In the genomic region with DNA sequence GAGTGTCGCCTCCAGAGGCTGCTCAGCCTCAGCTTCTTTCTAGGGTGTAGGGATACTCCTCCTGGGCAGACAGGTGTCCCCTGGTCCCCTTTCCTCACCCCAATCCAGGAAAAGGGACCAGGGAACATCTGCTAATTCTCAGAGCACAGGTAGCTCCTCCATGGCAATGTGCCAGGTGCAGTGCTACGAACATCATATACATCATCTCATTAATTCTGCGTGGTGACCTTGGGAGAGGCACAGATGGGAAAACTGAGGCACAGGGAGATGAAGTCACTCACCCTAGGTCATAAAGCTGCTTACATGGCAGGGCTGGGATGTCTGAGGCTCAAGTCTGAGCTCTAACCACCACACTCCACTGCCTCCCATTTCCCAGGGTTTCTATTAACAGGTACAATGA, we compare ENCODE assay signal across 8 cellular contexts. TPM values are rescaled to one million over a fixed set of nuclear protein-coding genes. Genes with fewer than 3 reads are reported as not detected.
DNase-seq lines count a peak whose midpoint lies in the region; ATAC-seq and TF ChIP-seq lines count a peak whose summit lies in the region.

No MANE protein-coding gene starts in this region.

- H3K27ac ChIP-seq in GM23338 (ENCODE audit: low read depth) (no peak overlapping the region; the same call in 1 of the 2 replicates), VCaP (peak overlapping the region; percentile 81), iPS-20b (ENCODE audit: low read length) (no peak overlapping the region)

- H3F3A ChIP-seq in GM23338 (replicated peaks; ENCODE audit: low read depth) = peaks cover 18% of the 10 kb centered on the region; the same call in 1 of the 2 replicates

- no peak overlapping the region for H2AFZ ChIP-seq in GM23338

- no peak overlapping the region for H3K27ac Mint-ChIP-seq in GM23338
- H3K27ac Mint-ChIP-seq in stimulated activated naive CD8-positive, alpha-beta T cell treated with anti-CD3 and anti-CD28 coated beads, Interleukin-15, amount 100 ng/mL, for 72 hours = no peak overlapping the region

- peaks cover 3% of the 10 kb centered on the region; the same call in 1 of the 2 replicates for H4K20me1 ChIP-seq in GM23338 (replicated peaks; ENCODE audit: insufficient read depth)

- DNase-seq in GM23338 (ENCODE audit: low spot score) = no peak
- DNase-seq in stimulated activated naive CD8-positive, alpha-beta T cell treated with anti-CD3 and anti-CD28 coated beads, Interleukin-15, amount 100 ng/mL, for 72 hours = no peak
- no peak for DNase-seq in activated gamma-delta T cell (lab: John Stamatoyannopoulos, UW)
- DNase-seq in stimulated activated naive CD4-positive, alpha-beta T cell treated with Interleukin-2 at 50 U/mL for 16 hours (lab: John Stamatoyannopoulos, UW) = no peak
- DNase-seq in NCI-H1417 treated with DMSO at 0.1 percent for 48 hours (lab: John Stamatoyannopoulos, UW) = no peak

- peak overlapping the region; percentile 77 for H3K4me2 ChIP-seq in GM23338

- H3K27me3 ChIP-seq in GM23338 (ENCODE audit: insufficient read depth) = no peaks in the 10 kb centered on the region
- H3K27me3 ChIP-seq in iPS-20b (ENCODE audit: insufficient read depth, low read length) = no peaks in the 10 kb centered on the region

- no peaks in the 10 kb centered on the region for H3K9me2 ChIP-seq in GM23338 (ENCODE audit: insufficient read depth)

- no peak for TF ChIP-seq CTCF in GM23338 (conservative IDR thresholded peaks at IDR 0.05; ENCODE audit: low read depth in 2 of 2)
- TF ChIP-seq CTCF in VCaP (conservative IDR thresholded peaks at IDR 0.05) = no peak

- peaks cover 49% of the 10 kb centered on the region for H3K4me1 Mint-ChIP-seq in GM23338
- H3K4me1 Mint-ChIP-seq in stimulated activated naive CD8-positive, alpha-beta T cell treated with anti-CD3 and anti-CD28 coated beads, Interleukin-15, amount 100 ng/mL, for 72 hours = peaks cover 55% of the 10 kb centered on the region

- H3K79me2 ChIP-seq in GM23338 (replicated peaks; ENCODE audit: insufficient read depth) = peaks cover 8% of the 10 kb centered on the region

- H3K4me3 Mint-ChIP-seq in GM23338 = peak overlapping the region; percentile 48; the same call in 1 of the 3 replicates
- peak overlapping the region; percentile 64 to 82 for H3K4me3 Mint-ChIP-seq in stimulated activated naive CD8-positive, alpha-beta T cell treated with anti-CD3 and anti-CD28 coated beads, Interleukin-15, amount 100 ng/mL, for 72 hours

- H3K27me3 Mint-ChIP-seq in GM23338 (ENCODE audit: insufficient read depth, low read depth, poor library complexity) = peaks cover 5% of the 10 kb centered on the region
- no peaks in the 10 kb centered on the region for H3K27me3 Mint-ChIP-seq in stimulated activated naive CD8-positive, alpha-beta T cell treated with anti-CD3 and anti-CD28 coated beads, Interleukin-15, amount 100 ng/mL, for 72 hours

- H3K9ac ChIP-seq in iPS-20b (ENCODE audit: low read depth, low read length) = no peak overlapping the region

- ATAC-seq in GM23338 (no peak), GM21360 (IDR thresholded peaks at IDR 0.05; ENCODE audit: unreplicated experiment) (no peak)
- ATAC-seq in stimulated activated naive CD8-positive, alpha-beta T cell treated with anti-CD3 and anti-CD28 coated beads, Interleukin-15, amount 100 ng/mL, for 72 hours = no peak

- H3K9me3 Mint-ChIP-seq in GM23338 = no peaks in the 10 kb centered on the region
- no peaks in the 10 kb centered on the region for H3K9me3 Mint-ChIP-seq in stimulated activated naive CD8-positive, alpha-beta T cell treated with anti-CD3 and anti-CD28 coated beads, Interleukin-15, amount 100 ng/mL, for 72 hours

- peaks cover under 1% of the 10 kb centered on the region; the same call in 1 of the 3 replicates for H3K36me3 Mint-ChIP-seq in GM23338 (ENCODE audit: low read depth)

- H3K4me3 ChIP-seq in GM23338 (peak overlapping the region; percentile 54), iPS-20b (ENCODE audit: low read length) (peak overlapping the region; percentile 50; the same call in 1 of the 2 replicates)

- H3K4me1 ChIP-seq in GM23338 (ENCODE audit: insufficient read depth) (peaks cover 33% of the 10 kb centered on the region), iPS-20b (ENCODE audit: insufficient read depth, low read length) (peaks cover 13% of the 10 kb centered on the region)

- no peaks in the 10 kb centered on the region for H3K36me3 ChIP-seq in GM23338 (ENCODE audit: insufficient read depth)
- peaks cover 12% of the 10 kb centered on the region; the same call in 1 of the 2 replicates for H3K36me3 ChIP-seq in iPS-20b (ENCODE audit: insufficient read depth, low read depth, low read length)

- H3K9me3 ChIP-seq in iPS-20b (ENCODE audit: insufficient read depth, low read depth, low read length) = no peaks in the 10 kb centered on the region

TF ChIP-seq in GM23338, 12 proteins besides CTCF, POLR2A, EP300 and RAD21 (continues in another document):
- TF ChIP-seq ZNF331 (CRISPR knock-in tag; IDR thresholded peaks at IDR 0.05; ENCODE audit: low read depth) (no peak), POLR2AphosphoS5 (IDR thresholded peaks at IDR 0.05; ENCODE audit: low read depth) (no peak), ZNF114 (CRISPR knock-in tag; IDR thresholded peaks at IDR 0.05) (no peak), STAT1 (IDR thresholded peaks at IDR 0.05; ENCODE audit: unreplicated experiment) (no peak), CREB1 (CRISPR knock-in tag; IDR thresholded peaks at IDR 0.05; ENCODE audit: low read depth) (no peak), NANOG (IDR thresholded peaks at IDR 0.05; ENCODE audit: borderline replicate concordance) (no peak), EZH2 (IDR thresholded peaks at IDR 0.05; ENCODE audit: low read depth, unreplicated experiment) (no peak), REST (IDR thresholded peaks at IDR 0.05; ENCODE audit: unreplicated experiment) (no peak), JUNB (IDR thresholded peaks at IDR 0.05; ENCODE audit: unreplicated experiment) (no peak), ETS1 (IDR thresholded peaks at IDR 0.05) (no peak)

RNA-seq across cellular contexts. Expression of gene HDAC5, which starts 11.7 kb away (rescaled TPM):
- 71.1 and 86.9 TPM in 2 replicates for total RNA-seq in GM23338 (2014; rRNA removed; shearing (Covaris generic))
- 16.9 TPM in 2 replicates for polyA plus RNA-seq in GM23338 (2016; fragmentation: Nextera tagmentation; extraction: Ambion mirVana)

RNA-seq across cellular contexts. Expression of gene HROB, which starts 30.0 kb away (rescaled TPM):
- 17.0 and 19.0 TPM in 2 replicates for total RNA-seq in GM23338 (2014; rRNA removed; shearing (Covaris generic))
- polyA plus RNA-seq in GM23338 (2016; fragmentation: Nextera tagmentation; extraction: Ambion mirVana) = 9.3 TPM in 2 replicates

RNA-seq across cellular contexts. Expression of gene G6PC3, which starts 41.2 kb away (rescaled TPM):
- 110 and 112 TPM in 2 replicates for total RNA-seq in GM23338 (2014; rRNA removed; shearing (Covaris generic))
- polyA plus RNA-seq in GM23338 (2016; fragmentation: Nextera tagmentation; extraction: Ambion mirVana) = 143 and 154 TPM in 2 replicates

RNA-seq across cellular contexts. Expression of gene LSM12, which starts 45.3 kb away (rescaled TPM):
- total RNA-seq in GM23338 (2014; rRNA removed; shearing (Covaris generic)) = 64.4 and 72.7 TPM in 2 replicates
- polyA plus RNA-seq in GM23338 (2016; fragmentation: Nextera tagmentation; extraction: Ambion mirVana) = 226 and 241 TPM in 2 replicates

RNA-seq across cellular contexts. Expression of gene ASB16, which starts 58.7 kb away (rescaled TPM):
- total RNA-seq in GM23338 (2014; rRNA removed; shearing (Covaris generic)) = not detected in 2 replicates
- polyA plus RNA-seq in GM23338 (2016; fragmentation: Nextera tagmentation; extraction: Ambion mirVana) = 0.21 and 0.47 TPM in 2 replicates
